ENCODE assay signal across 12 cellular contexts in genomic region chr13:29743229-29743786, GRCh38.
DNase-seq lines count a peak whose midpoint lies in the region; ATAC-seq and TF ChIP-seq lines count a peak whose summit lies in the region.
"Had no signal": no experiment of that assay in that cellular context is flagged by ENCODE, and none has a peak within 500 bp of the region (broad histone marks: within the 10 kb centered on the region; RNA-seq: fewer than 3 reads in every experiment).

No MANE protein-coding gene starts in this region.

- no peak overlapping the region for H3K4me3 Mint-ChIP-seq in activated T-helper 2 cell treated with anti-CD3 and anti-CD28 coated beads, Interferon-gamma antibody, Interleukin-2, Interleukin-4, amounts not matched to agents 10 μg/mL and 5 μg/mL and 100 μg/mL, durations not matched to agents 14 hours and 24 hours and 36 hours (ENCODE audit: low read depth)
- H3K4me3 Mint-ChIP-seq: activated CD4-positive, alpha-beta memory T cell treated with anti-CD3 and anti-CD28 coated beads for 36 hours; neural crest cell had no signal

- H3K27ac ChIP-seq in heart right ventricle (no peak overlapping the region), brain microvascular endothelial cell (no peak overlapping the region)

- ATAC-seq in heart right ventricle = peak; percentile 44 to 88 (median 64)

- no peaks in the 10 kb centered on the region for H3K9me3 ChIP-seq in heart right ventricle

- in situ Hi-C loops in Caki2 (cut with HindIII; ENCODE audit: low pct_unique_long_range_greater_than_20kb, low sequenced_read_pairs) = no loop called here
- in situ Hi-C loops in brain microvascular endothelial cell (cut with HindIII; ENCODE audit: low pct_ligation_motif_present, low sequenced_read_pairs) = no loop called here

- H3K27me3 ChIP-seq in heart right ventricle (peaks cover 0 to 7% (median 0%) of the 10 kb centered on the region in 7 donors), brain microvascular endothelial cell (replicated peaks) (no peaks in the 10 kb centered on the region)

- H3K36me3 ChIP-seq in heart right ventricle = no peaks in the 10 kb centered on the region
- H3K36me3 ChIP-seq in brain microvascular endothelial cell (replicated peaks) = no peaks in the 10 kb centered on the region

- DNase-seq in Caki2 (ENCODE audit: low read depth) = peak; percentile 69
- DNase-seq in T1000 (lab: John Stamatoyannopoulos, UW) = peak; percentile 39
- DNase-seq in heart right ventricle = peak; percentile 9 to 22
- peak; percentile 37 for DNase-seq in retina
- no peak for DNase-seq in activated T-helper 2 cell treated with anti-CD3 and anti-CD28 coated beads, Interferon-gamma antibody, Interleukin-2, Interleukin-4, amounts not matched to agents 10 μg/mL and 5 μg/mL and 100 μg/mL, durations not matched to agents 14 hours and 24 hours and 36 hours (ENCODE audit: low spot score)
- no peak for DNase-seq in brain microvascular endothelial cell
- no peak for DNase-seq in NOMO-1 (lab: John Stamatoyannopoulos, UW; ENCODE audit: unreplicated experiment in 2 of 2)
- no peak for DNase-seq in UCSD-AML1 (lab: John Stamatoyannopoulos, UW; ENCODE audit: unreplicated experiment)
- DNase-seq: activated CD4-positive, alpha-beta memory T cell treated with anti-CD3 and anti-CD28 coated beads for 36 hours; amniotic stem cell; NCI-H2081 treated with DMSO at 0.1 percent for 48 hours had no signal

- H3K4me3 ChIP-seq in heart right ventricle (no peak overlapping the region), brain microvascular endothelial cell (ENCODE audit: low read depth, low read length) (no peak overlapping the region)

- TF ChIP-seq CTCF in heart right ventricle (IDR thresholded peaks at IDR 0.05) = no peak
- no peak for TF ChIP-seq CTCF in brain microvascular endothelial cell (IDR thresholded peaks at IDR 0.05; ENCODE audit: low read depth, low read length, missing control alignments)

- no peaks in the 10 kb centered on the region for H3K36me3 Mint-ChIP-seq in activated T-helper 2 cell treated with anti-CD3 and anti-CD28 coated beads, Interferon-gamma antibody, Interleukin-2, Interleukin-4, amounts not matched to agents 10 μg/mL and 5 μg/mL and 100 μg/mL, durations not matched to agents 14 hours and 24 hours and 36 hours (ENCODE audit: low read depth)
- H3K36me3 Mint-ChIP-seq: activated CD4-positive, alpha-beta memory T cell treated with anti-CD3 and anti-CD28 coated beads for 36 hours had no signal

- H3K4me1 Mint-ChIP-seq in activated T-helper 2 cell treated with anti-CD3 and anti-CD28 coated beads, Interferon-gamma antibody, Interleukin-2, Interleukin-4, amounts not matched to agents 10 μg/mL and 5 μg/mL and 100 μg/mL, durations not matched to agents 14 hours and 24 hours and 36 hours (ENCODE audit: low read depth) = no peaks in the 10 kb centered on the region

- no peaks in the 10 kb centered on the region for H3K9me3 Mint-ChIP-seq in activated T-helper 2 cell treated with anti-CD3 and anti-CD28 coated beads, Interferon-gamma antibody, Interleukin-2, Interleukin-4, amounts not matched to agents 10 μg/mL and 5 μg/mL and 100 μg/mL, durations not matched to agents 14 hours and 24 hours and 36 hours
- H3K9me3 Mint-ChIP-seq: activated CD4-positive, alpha-beta memory T cell treated with anti-CD3 and anti-CD28 coated beads for 36 hours; neural crest cell had no signal

- H3K4me1 ChIP-seq in heart right ventricle = peaks cover 0 to 12% (median 0%) of the 10 kb centered on the region in 9 donors

- H3K27me3 Mint-ChIP-seq in activated T-helper 2 cell treated with anti-CD3 and anti-CD28 coated beads, Interferon-gamma antibody, Interleukin-2, Interleukin-4, amounts not matched to agents 10 μg/mL and 5 μg/mL and 100 μg/mL, durations not matched to agents 14 hours and 24 hours and 36 hours (ENCODE audit: low read depth) = peaks cover 8% of the 10 kb centered on the region

- 47 to 57% methylated on average over 15 of the region's 15 CpGs for WGBS in heart right ventricle, 2 donors

- intact Hi-C loops in heart right ventricle (cut with DNase I) = no loop called here
- intact Hi-C loops in activated T-helper 2 cell treated with anti-CD3 and anti-CD28 coated beads, Interferon-gamma antibody, Interleukin-2, Interleukin-4, amounts not matched to agents 10 μg/mL and 5 μg/mL and 100 μg/mL, durations not matched to agents 14 hours and 24 hours and 36 hours (cut with micrococcal nuclease) = no loop called here

- no peak overlapping the region for H3K27ac Mint-ChIP-seq in activated T-helper 2 cell treated with anti-CD3 and anti-CD28 coated beads, Interferon-gamma antibody, Interleukin-2, Interleukin-4, amounts not matched to agents 10 μg/mL and 5 μg/mL and 100 μg/mL, durations not matched to agents 14 hours and 24 hours and 36 hours
- H3K27ac Mint-ChIP-seq: activated CD4-positive, alpha-beta memory T cell treated with anti-CD3 and anti-CD28 coated beads for 36 hours had no signal

Comparison
In these comparisons a context has a peak if more than half of its experiments do, and no peak if none do; other contexts are left out.
1. DNase-seq: peak in Caki2 (single experiment), T1000 (single experiment), heart right ventricle (2 of 2) and retina (single experiment); none in activated T-helper 2 cell treated with anti-CD3 and anti-CD28 coated beads, Interferon-gamma antibody, Interleukin-2, Interleukin-4, amounts not matched to agents 10 μg/mL and 5 μg/mL and 100 μg/mL, durations not matched to agents 14 hours and 24 hours and 36 hours (single experiment), brain microvascular endothelial cell (single experiment), NOMO-1 (0 of 2) and UCSD-AML1 (single experiment).